In the genomic region with DNA sequence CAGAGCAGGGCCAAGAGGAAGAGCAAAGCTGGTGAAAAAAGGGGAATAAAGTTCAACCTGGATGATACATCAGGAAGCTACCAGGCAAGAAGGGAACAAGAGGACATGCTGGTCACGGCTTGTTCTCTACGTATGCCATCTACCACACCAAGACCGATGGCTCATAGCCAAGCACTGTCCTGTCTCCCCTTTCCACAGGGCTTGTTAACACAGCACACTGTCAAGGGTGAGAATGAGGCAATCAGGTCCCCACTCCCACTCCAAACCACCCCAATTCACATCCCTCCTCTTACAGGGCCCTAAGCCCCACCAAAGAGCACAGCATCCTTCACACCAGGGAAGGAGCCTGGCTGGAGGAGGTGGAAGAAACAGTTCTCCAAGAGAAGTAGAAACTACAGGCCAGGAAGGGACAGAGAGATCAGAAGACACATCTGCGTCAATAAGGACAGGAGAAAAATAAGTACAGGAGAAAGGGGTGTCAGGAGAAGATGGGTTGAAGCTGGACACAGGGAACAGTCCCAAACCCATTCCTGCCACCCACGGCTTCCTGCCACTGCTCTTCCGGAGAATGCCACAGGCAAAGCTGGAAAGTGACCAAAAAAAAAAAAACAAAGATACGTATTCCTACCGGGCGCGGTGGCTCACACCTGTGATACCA, we compare ENCODE assay signal across 8 cellular contexts. TPM values are rescaled to one million over a fixed set of nuclear protein-coding genes. Genes with fewer than 3 reads are reported as not detected.
A peak's percentile ranks its signal among the peaks of the same experiment; 100 is the strongest.
DNase-seq lines count a peak whose midpoint lies in the region; ATAC-seq and TF ChIP-seq lines count a peak whose summit lies in the region.

No MANE protein-coding gene starts in this region.

- peak overlapping the region; percentile 64 for H3K4me2 ChIP-seq in parathyroid adenoma (ENCODE audit: low read length)

- H3K36me3 ChIP-seq in parathyroid adenoma (ENCODE audit: control insufficient read depth, insufficient read depth, low read length) = no peaks in the 10 kb centered on the region

- CTCF ChIA-PET in RWPE1 (lab: Yijun Ruan, JAX) = interaction anchor here (1.0 to 1.1 kb wide), 2 partner anchors 82 to 90 kb away, joined by 3 read pairs; no protein-coding TSS in a partner anchor

- POLR2A ChIA-PET in RWPE1 (lab: Yijun Ruan, JAX; ENCODE audit: low non-redundant PET) = interaction anchor here (0.7 to 3.9 kb wide), 5 partner anchors 10 to 30 kb away, joined by 3 to 24 read pairs (median 4); a partner anchor contains a TSS

- peak; percentile 48 for DNase-seq in COLO829 (ENCODE audit: low spot score)
- DNase-seq in RWPE1 (ENCODE audit: low spot score) = no peak
- peak; percentile 85 for DNase-seq in epithelial cell of esophagus (ENCODE audit: low read depth)
- no peak for DNase-seq in NOMO-1 treated with DMSO at 0.1 percent for 48 hours (lab: John Stamatoyannopoulos, UW; ENCODE audit: unreplicated experiment)
- no peak for DNase-seq in NCI-H1105 (lab: John Stamatoyannopoulos, UW)
- no peak for DNase-seq in sciatic nerve (ENCODE audit: low spot score)

- no peak overlapping the region for H2AFZ ChIP-seq in parathyroid adenoma

- no peaks in the 10 kb centered on the region for H3K9me3 ChIP-seq in parathyroid adenoma (ENCODE audit: control insufficient read depth, low read length)

- TF ChIP-seq CTCF in RWPE1 (conservative IDR thresholded peaks at IDR 0.05; ENCODE audit: low read depth) (no peak), epithelial cell of esophagus (IDR thresholded peaks at IDR 0.05; ENCODE audit: insufficient read depth, low read depth, low read length, missing control alignments) (no peak), parathyroid adenoma (IDR thresholded peaks at IDR 0.05) (no peak)

- peaks cover 7% of the 10 kb centered on the region for H3K4me1 ChIP-seq in parathyroid adenoma

- H3K27me3 ChIP-seq in parathyroid adenoma (ENCODE audit: control insufficient read depth, insufficient read depth, low read length) = no peaks in the 10 kb centered on the region

- H3K27ac ChIP-seq in RWPE1 (peak overlapping the region; percentile 100), parathyroid adenoma (peak overlapping the region; percentile 98)

- intact Hi-C loops in sciatic nerve (cut with DNase I) = no loop called here

- H3K4me3 ChIP-seq in epithelial cell of esophagus (ENCODE audit: low read length) = peak overlapping the region; percentile 96
- peak overlapping the region; percentile 45 for H3K4me3 ChIP-seq in parathyroid adenoma (ENCODE audit: low read depth, low read length)

- H3K9ac ChIP-seq in parathyroid adenoma = no peak overlapping the region

- no peaks in the 10 kb centered on the region for H3K79me2 ChIP-seq in parathyroid adenoma

- no peak for ATAC-seq in sciatic nerve
- ATAC-seq in HG02759 (IDR thresholded peaks at IDR 0.05; ENCODE audit: unreplicated experiment) = no peak

RNA-seq across cellular contexts. Expression of a gene that starts 0.9 kb away (rescaled TPM):
- total RNA-seq in sciatic nerve = 92.5 TPM

RNA-seq across cellular contexts. Expression of a gene that starts 3.0 kb away (rescaled TPM):
- 31.7 TPM for total RNA-seq in sciatic nerve

RNA-seq across cellular contexts. Expression of a gene that starts 9.9 kb away (rescaled TPM):
- 25.0 TPM for total RNA-seq in sciatic nerve

RNA-seq across cellular contexts. Expression of a gene that starts 11.7 kb away (rescaled TPM):
- 24.3 TPM for total RNA-seq in sciatic nerve

RNA-seq across cellular contexts. Expression of a gene that starts 15.6 kb away (rescaled TPM):
- total RNA-seq in sciatic nerve = 71.1 TPM

Comparison
In these comparisons a context has a peak if more than half of its experiments do, and no peak if none do; other contexts are left out.
1. DNase-seq: peak in COLO829 (single experiment) and epithelial cell of esophagus (single experiment); none in RWPE1 (single experiment), NOMO-1 treated with DMSO at 0.1 percent for 48 hours (single experiment), NCI-H1105 (single experiment) and sciatic nerve (single experiment).